In genomic region chr17:61757168-61757567, GRCh38 we compare ENCODE assay signal across 13 cellular contexts.
DNase-seq lines count a peak whose midpoint lies in the region; ATAC-seq and TF ChIP-seq lines count a peak whose summit lies in the region.
"Had no signal": no experiment of that assay in that cellular context is flagged by ENCODE, and none has a peak within 500 bp of the region (broad histone marks: within the 10 kb centered on the region; RNA-seq: fewer than 3 reads in every experiment).

No MANE protein-coding gene starts in this region.

- peak; percentile 61 for ATAC-seq in GM18519 (IDR thresholded peaks at IDR 0.05; ENCODE audit: low FRiP score, unreplicated experiment)
- ATAC-seq in GM21381 (IDR thresholded peaks at IDR 0.05; ENCODE audit: unreplicated experiment): peak; percentile 69
- peak; percentile 77 for ATAC-seq in HG03097 (IDR thresholded peaks at IDR 0.05; ENCODE audit: low FRiP score, unreplicated experiment)
- no peak for ATAC-seq in SK-N-SH treated with all-trans-retinoic acid at 6 μM for 48 hours
- ATAC-seq in left colon: no peak
- ATAC-seq: pancreas had no signal

- no peak overlapping the region for H2AFZ ChIP-seq in OCI-LY3 (ENCODE audit: low read depth, low read length)

- no peaks in the 10 kb centered on the region for H4K20me1 ChIP-seq in OCI-LY3 (ENCODE audit: insufficient read depth, low read length)

- intact Hi-C loops in left colon (cut with DNase I, micrococcal nuclease): no loop called here
- intact Hi-C loops in activated T-helper 2 cell treated with anti-CD3 and anti-CD28 coated beads, Interferon-gamma antibody, Interleukin-2, Interleukin-4, amounts not matched to agents 10 μg/mL and 5 μg/mL and 100 μg/mL, durations not matched to agents 14 hours and 24 hours and 36 hours (cut with micrococcal nuclease): no loop called here

- H3K79me2 ChIP-seq in OCI-LY3 (ENCODE audit: low read length): no peaks in the 10 kb centered on the region

- no peak for TF ChIP-seq CTCF in OCI-LY3 (IDR thresholded peaks at IDR 0.05; ENCODE audit: low read depth, low read length)

- H3K4me2 ChIP-seq in OCI-LY3 (ENCODE audit: low read length): peak overlapping the region; percentile 48

- H3K4me3 Mint-ChIP-seq in activated T-helper 2 cell treated with anti-CD3 and anti-CD28 coated beads, Interferon-gamma antibody, Interleukin-2, Interleukin-4, amounts not matched to agents 10 μg/mL and 5 μg/mL and 100 μg/mL, durations not matched to agents 14 hours and 24 hours and 36 hours (ENCODE audit: low read depth): no peak overlapping the region

- peaks cover 26% of the 10 kb centered on the region for H3K4me1 Mint-ChIP-seq in activated T-helper 2 cell treated with anti-CD3 and anti-CD28 coated beads, Interferon-gamma antibody, Interleukin-2, Interleukin-4, amounts not matched to agents 10 μg/mL and 5 μg/mL and 100 μg/mL, durations not matched to agents 14 hours and 24 hours and 36 hours (ENCODE audit: low read depth)

- DNase-seq in D341Med (ENCODE audit: low spot score) (no peak), left colon (no peak)
- DNase-seq in activated T-helper 2 cell treated with anti-CD3 and anti-CD28 coated beads, Interferon-gamma antibody, Interleukin-2, Interleukin-4, amounts not matched to agents 10 μg/mL and 5 μg/mL and 100 μg/mL, durations not matched to agents 14 hours and 24 hours and 36 hours (ENCODE audit: low spot score): no peak
- DNase-seq: activated CD4-positive, CD25-positive, alpha-beta regulatory T cell; NCI-H446 treated with DMSO at 0.1 percent for 48 hours; pancreas; stimulated activated naive CD4-positive, alpha-beta T cell had no signal

- H3K4me1 ChIP-seq in OCI-LY3 (ENCODE audit: low read length): peaks cover 18% of the 10 kb centered on the region
- H3K4me1 ChIP-seq: pancreas had no signal

- no peaks in the 10 kb centered on the region for H3K27me3 Mint-ChIP-seq in activated T-helper 2 cell treated with anti-CD3 and anti-CD28 coated beads, Interferon-gamma antibody, Interleukin-2, Interleukin-4, amounts not matched to agents 10 μg/mL and 5 μg/mL and 100 μg/mL, durations not matched to agents 14 hours and 24 hours and 36 hours (ENCODE audit: low read depth)

- H3K27ac ChIP-seq in OCI-LY3 (ENCODE audit: low read length): no peak overlapping the region
- H3K27ac ChIP-seq: cardiac muscle cell, pancreas had no signal

- peaks cover 4% of the 10 kb centered on the region for H3K36me3 ChIP-seq in OCI-LY3 (replicated peaks; ENCODE audit: low read depth, low read length)
- H3K36me3 ChIP-seq: cardiac muscle cell, pancreas had no signal

- H3K27me3 ChIP-seq in OCI-LY3 (ENCODE audit: low read depth, low read length): no peaks in the 10 kb centered on the region
- H3K27me3 ChIP-seq: cardiac muscle cell, pancreas had no signal

- no peaks in the 10 kb centered on the region for H3K9me3 ChIP-seq in OCI-LY3 (ENCODE audit: insufficient read depth, low read length)
- H3K9me3 ChIP-seq: pancreas had no signal

- H3K36me3 Mint-ChIP-seq in activated T-helper 2 cell treated with anti-CD3 and anti-CD28 coated beads, Interferon-gamma antibody, Interleukin-2, Interleukin-4, amounts not matched to agents 10 μg/mL and 5 μg/mL and 100 μg/mL, durations not matched to agents 14 hours and 24 hours and 36 hours (ENCODE audit: low read depth): peaks cover 55% of the 10 kb centered on the region

- peaks cover 24% of the 10 kb centered on the region for H3K9me3 Mint-ChIP-seq in activated T-helper 2 cell treated with anti-CD3 and anti-CD28 coated beads, Interferon-gamma antibody, Interleukin-2, Interleukin-4, amounts not matched to agents 10 μg/mL and 5 μg/mL and 100 μg/mL, durations not matched to agents 14 hours and 24 hours and 36 hours

- no peak overlapping the region for H3K9ac ChIP-seq in OCI-LY3 (ENCODE audit: low read length)

- H3K27ac Mint-ChIP-seq in activated T-helper 2 cell treated with anti-CD3 and anti-CD28 coated beads, Interferon-gamma antibody, Interleukin-2, Interleukin-4, amounts not matched to agents 10 μg/mL and 5 μg/mL and 100 μg/mL, durations not matched to agents 14 hours and 24 hours and 36 hours: no peak overlapping the region

- H3K4me3 ChIP-seq in OCI-LY3 (ENCODE audit: low read length): no peak overlapping the region
- H3K4me3 ChIP-seq: cardiac muscle cell, pancreas had no signal

TF ChIP-seq in SK-N-SH treated with all-trans-retinoic acid at 6 μM for 48 hours, 23 proteins besides CTCF, POLR2A, EP300 and RAD21:
- TF ChIP-seq ZNF565 (CRISPR knock-in tag; conservative IDR thresholded peaks at IDR 0.05; ENCODE audit: low read depth) (no peak), ZNF70 (CRISPR knock-in tag; IDR thresholded peaks at IDR 0.05) (no peak), SNAI2 (CRISPR knock-in tag; IDR thresholded peaks at IDR 0.05) (no peak), TSHZ2 (CRISPR knock-in tag; IDR thresholded peaks at IDR 0.05) (no peak), TOX (CRISPR knock-in tag; IDR thresholded peaks at IDR 0.05; ENCODE audit: borderline replicate concordance) (no peak), ZFP3 (CRISPR knock-in tag; IDR thresholded peaks at IDR 0.05) (no peak), OSR1 (CRISPR knock-in tag; IDR thresholded peaks at IDR 0.05) (no peak), POU6F1 (CRISPR knock-in tag; IDR thresholded peaks at IDR 0.05; ENCODE audit: borderline replicate concordance, low read depth) (no peak), TCF4 (CRISPR knock-in tag; IDR thresholded peaks at IDR 0.05; ENCODE audit: borderline replicate concordance) (no peak), PATZ1 (CRISPR knock-in tag; IDR thresholded peaks at IDR 0.05; ENCODE audit: borderline replicate concordance) (no peak), ARNTL (CRISPR knock-in tag; IDR thresholded peaks at IDR 0.05; ENCODE audit: borderline replicate concordance, low read depth) (no peak), ESRRG (CRISPR knock-in tag; IDR thresholded peaks at IDR 0.05) (no peak), ZFP30 (CRISPR knock-in tag; IDR thresholded peaks at IDR 0.05) (no peak), ZNF8 (CRISPR knock-in tag; IDR thresholded peaks at IDR 0.05) (no peak)
TF ChIP-seq in SK-N-SH treated with all-trans-retinoic acid at 6 μM for 48 hours: peak in this region for 0.

Comparison
In these comparisons a context has a peak if more than half of its experiments do, and no peak if none do; other contexts are left out.
1. ATAC-seq: peak in GM18519 (single experiment), GM21381 (single experiment) and HG03097 (single experiment); none in SK-N-SH treated with all-trans-retinoic acid at 6 μM for 48 hours (single experiment) and left colon (single experiment).